In genomic region chr9:41237110-41237749, GRCh38 we compare ENCODE assay signal across 8 cellular contexts. TPM values are rescaled to one million over a fixed set of nuclear protein-coding genes. Genes with fewer than 3 reads are reported as not detected.
DNase-seq lines count a peak whose midpoint lies in the region; ATAC-seq, FAIRE-seq and TF ChIP-seq lines count a peak whose summit lies in the region.
"Not testable (repeated sequence)": the region's sequence is repeated elsewhere in the genome, so short reads cannot be mapped to it uniquely, and the experiment has no call there.

No MANE protein-coding gene starts in this region.

- H3K4me2 ChIP-seq in DOHH2 (ENCODE audit: low read length): not testable (repeated sequence)

- not testable (repeated sequence) for H4K20me1 ChIP-seq in DOHH2 (ENCODE audit: control insufficient read depth, insufficient read depth, low read depth, low read length)

- DNase-seq in activated CD4-positive, alpha-beta T cell treated with anti-CD3 and anti-CD28 coated beads for 48 hours: peak; percentile 55
- DNase-seq in activated naive CD8-positive, alpha-beta T cell treated with anti-CD3 and anti-CD28 coated beads, Interleukin-2, amount 10 ng/mL, durations not matched to agents 7 days and 5 days: peak; percentile 52
- not testable (repeated sequence) for DNase-seq in fibroblast of pulmonary artery (ENCODE audit: low read depth)
- DNase-seq in left colon (peak; percentile 13 to 28), retina (peak; percentile 4), urothelium cell line (ENCODE audit: low spot score) (peak; percentile 25)

- ATAC-seq in activated naive CD8-positive, alpha-beta T cell treated with anti-CD3 and anti-CD28 coated beads, Interleukin-2, amount 10 ng/mL, durations not matched to agents 7 days and 5 days (ENCODE audit: low read depth); left colon: not testable (repeated sequence)

- not testable (repeated sequence) for H3K9me3 ChIP-seq in DOHH2 (ENCODE audit: control insufficient read depth, insufficient read depth, low read length)
- H3K9me3 ChIP-seq in HUES48 (ENCODE audit: control insufficient read depth, insufficient read depth, low read length): peaks cover 34% of the 10 kb centered on the region

- not testable (repeated sequence) for FAIRE-seq in urothelium cell line (lab: Jason Lieb, UNC)

- H3K9ac ChIP-seq in HUES48 (ENCODE audit: low read depth, low read length): not testable (repeated sequence)

- not testable (repeated sequence) for H3K36me3 Mint-ChIP-seq in activated naive CD8-positive, alpha-beta T cell treated with anti-CD3 and anti-CD28 coated beads, Interleukin-2, amount 10 ng/mL, durations not matched to agents 7 days and 5 days

- H3K9me3 Mint-ChIP-seq in activated naive CD8-positive, alpha-beta T cell treated with anti-CD3 and anti-CD28 coated beads, Interleukin-2, amount 10 ng/mL, durations not matched to agents 7 days and 5 days: peaks cover 14% of the 10 kb centered on the region

- POLR2A ChIA-PET in activated naive CD8-positive, alpha-beta T cell treated with anti-CD3 and anti-CD28 coated beads, Interleukin-2, amount 10 ng/mL, durations not matched to agents 7 days and 5 days (lab: Charles Lee): not testable (repeated sequence)

- intact Hi-C loops in left colon (cut with DNase I, micrococcal nuclease): not testable (repeated sequence)

- not testable (repeated sequence) for H3F3A ChIP-seq in DOHH2 (ENCODE audit: control insufficient read depth, insufficient read depth)

- H3K27me3 Mint-ChIP-seq in activated naive CD8-positive, alpha-beta T cell treated with anti-CD3 and anti-CD28 coated beads, Interleukin-2, amount 10 ng/mL, durations not matched to agents 7 days and 5 days: not testable (repeated sequence)

- not testable (repeated sequence) for H3K27ac ChIP-seq in DOHH2 (ENCODE audit: low read depth, low read length); HUES48 (ENCODE audit: low read depth, low read length)

- not testable (repeated sequence) for H3K9me2 ChIP-seq in DOHH2 (replicated peaks; ENCODE audit: control insufficient read depth, low read length)

- H3K4me3 ChIP-seq in DOHH2 (ENCODE audit: low read length) (peak overlapping the region; percentile 38), HUES48 (ENCODE audit: low read depth, low read length) (peak overlapping the region; percentile 40; the same call in 1 of the 2 replicates), fibroblast of pulmonary artery (replicated peaks; ENCODE audit: low read depth, low read length) (peak overlapping the region; percentile 27)

- H3K27me3 ChIP-seq in DOHH2 (ENCODE audit: control insufficient read depth, low read length): not testable (repeated sequence)
- peaks cover 23% of the 10 kb centered on the region for H3K27me3 ChIP-seq in HUES48 (ENCODE audit: control insufficient read depth, insufficient read depth, low read length)

- H3K79me2 ChIP-seq in DOHH2 (ENCODE audit: control insufficient read depth, low read length): not testable (repeated sequence)

- H3K4me3 Mint-ChIP-seq in activated naive CD8-positive, alpha-beta T cell treated with anti-CD3 and anti-CD28 coated beads, Interleukin-2, amount 10 ng/mL, durations not matched to agents 7 days and 5 days: peak overlapping the region; percentile 28

- H3K4me1 Mint-ChIP-seq in activated naive CD8-positive, alpha-beta T cell treated with anti-CD3 and anti-CD28 coated beads, Interleukin-2, amount 10 ng/mL, durations not matched to agents 7 days and 5 days: not testable (repeated sequence)

- not testable (repeated sequence) for TF ChIP-seq CTCF in DOHH2 (IDR thresholded peaks at IDR 0.05; ENCODE audit: low read depth, low read length, poor library complexity, severe bottlenecking); fibroblast of pulmonary artery (IDR thresholded peaks at IDR 0.05; ENCODE audit: low read length, missing control alignments)

- H3K27ac Mint-ChIP-seq in activated naive CD8-positive, alpha-beta T cell treated with anti-CD3 and anti-CD28 coated beads, Interleukin-2, amount 10 ng/mL, durations not matched to agents 7 days and 5 days: not testable (repeated sequence)

- H3K4me1 ChIP-seq in DOHH2 (ENCODE audit: control insufficient read depth, low read length); HUES48 (ENCODE audit: control insufficient read depth, insufficient read depth, low read length): not testable (repeated sequence)

- not testable (repeated sequence) for H3K36me3 ChIP-seq in DOHH2 (ENCODE audit: control insufficient read depth, low read length); HUES48 (ENCODE audit: control insufficient read depth, insufficient read depth, low read length)

RNA-seq across cellular contexts. Expression of gene ZNG1F, which starts 48.1 kb away (rescaled TPM):
- 10 to 100 TPM; 11.4 to 12.9 TPM for total RNA-seq in activated naive CD8-positive, alpha-beta T cell treated with anti-CD3 and anti-CD28 coated beads, Interleukin-2, amount 10 ng/mL, durations not matched to agents 7 days and 5 days
- total RNA-seq in left colon: 10 to 100 TPM in 1 of 2 donors, 1 to 10 TPM in 1; 7.9 to 11.3 TPM
